Comparison of ENCODE assay signal across 9 cellular contexts in genomic region chr13:21139374-21139773, GRCh38. TPM values are rescaled to one million over a fixed set of nuclear protein-coding genes. Genes with fewer than 3 reads are reported as not detected.
DNase-seq lines count a peak whose midpoint lies in the region; ATAC-seq, FAIRE-seq and TF ChIP-seq lines count a peak whose summit lies in the region.
"Had no signal": no experiment of that assay in that cellular context is flagged by ENCODE, and none has a peak within 500 bp of the region (broad histone marks: within the 10 kb centered on the region; RNA-seq: fewer than 3 reads in every experiment).

No MANE protein-coding gene starts in this region.

- no peak for FAIRE-seq in keratinocyte (lab: Jason Lieb, UNC)
- FAIRE-seq: TTC549 had no signal

- H3K4me1 ChIP-seq in keratinocyte (ENCODE audit: control insufficient read depth, extremely low read depth, insufficient read depth, low read length) (peaks cover 18% of the 10 kb centered on the region), subcutaneous abdominal adipose tissue (ENCODE audit: control insufficient read depth in 5 of 5, insufficient read depth in 5 of 5, low read length in 5 of 5) (peaks cover 6 to 32% (median 29%) of the 10 kb centered on the region in 5 donors)

- no peaks in the 10 kb centered on the region for H3K9me3 ChIP-seq in keratinocyte (ENCODE audit: control insufficient read depth, low read depth, low read length)
- no peaks in the 10 kb centered on the region for H3K9me3 ChIP-seq in subcutaneous abdominal adipose tissue (ENCODE audit: control insufficient read depth in 5 of 5, low read length in 5 of 5)

- no peak for ATAC-seq in activated CD4-positive, alpha-beta T cell treated with anti-CD3 and anti-CD28 coated beads for 36 hours
- ATAC-seq in activated CD8-positive, alpha-beta T cell treated with anti-CD3 and anti-CD28 coated beads, Interleukin-2, amount 10 ng/mL, durations not matched to agents 7 days and 5 days = no peak
- ATAC-seq in HG02981 (IDR thresholded peaks at IDR 0.05; ENCODE audit: unreplicated experiment) = no peak

- H3K36me3 Mint-ChIP-seq in activated CD4-positive, alpha-beta T cell treated with anti-CD3 and anti-CD28 coated beads for 36 hours (ENCODE audit: low read depth) = peaks cover 32% of the 10 kb centered on the region
- H3K36me3 Mint-ChIP-seq in activated CD8-positive, alpha-beta T cell treated with anti-CD3 and anti-CD28 coated beads, Interleukin-2, amount 10 ng/mL, durations not matched to agents 7 days and 5 days (ENCODE audit: low read depth) = peaks cover 29% of the 10 kb centered on the region

- dilution Hi-C loops in keratinocyte (cut with MboI; ENCODE audit: extremely low pct_ligation_motif_present, low sequenced_read_pairs) = no loop called here

- peak overlapping the region; percentile 96 for H3K27ac ChIP-seq in keratinocyte (ENCODE audit: control insufficient read depth, insufficient read depth, low read length)
- H3K27ac ChIP-seq in subcutaneous abdominal adipose tissue (ENCODE audit: low read depth, low read length) = no peak overlapping the region

- peaks cover 38% of the 10 kb centered on the region for H3K79me2 ChIP-seq in keratinocyte (ENCODE audit: control insufficient read depth, insufficient read depth, low read length)

- TF ChIP-seq CTCF in keratinocyte (optimal IDR thresholded peaks at IDR 0.05 in 1 of 3, IDR thresholded peaks at IDR 0.05 in 1 of 3, conservative IDR thresholded peaks at IDR 0.05 in 1 of 3; ENCODE audit: extremely low read depth in 1 of 3, insufficient read depth in 2 of 3, low read length in 3 of 3) = no peak

- no peaks in the 10 kb centered on the region for H3K9me1 ChIP-seq in keratinocyte (ENCODE audit: control insufficient read depth, extremely low read depth, insufficient read depth, low read length)

- H3K27ac Mint-ChIP-seq in activated CD4-positive, alpha-beta T cell treated with anti-CD3 and anti-CD28 coated beads for 36 hours = peak overlapping the region; percentile 98
- peak overlapping the region; percentile 98 for H3K27ac Mint-ChIP-seq in activated CD8-positive, alpha-beta T cell treated with anti-CD3 and anti-CD28 coated beads, Interleukin-2, amount 10 ng/mL, durations not matched to agents 7 days and 5 days

- H3K27me3 ChIP-seq in keratinocyte (ENCODE audit: control insufficient read depth, extremely low read depth, insufficient read depth, low read length) (no peaks in the 10 kb centered on the region), subcutaneous abdominal adipose tissue (ENCODE audit: control insufficient read depth in 5 of 5, insufficient read depth in 4 of 5, low read length in 5 of 5) (no peaks in the 10 kb centered on the region)

- peak overlapping the region; percentile 98 for H2AFZ ChIP-seq in keratinocyte (ENCODE audit: control insufficient read depth, low read length)

- peaks cover 2% of the 10 kb centered on the region for H3K27me3 Mint-ChIP-seq in activated CD4-positive, alpha-beta T cell treated with anti-CD3 and anti-CD28 coated beads for 36 hours
- peaks cover 3% of the 10 kb centered on the region for H3K27me3 Mint-ChIP-seq in activated CD8-positive, alpha-beta T cell treated with anti-CD3 and anti-CD28 coated beads, Interleukin-2, amount 10 ng/mL, durations not matched to agents 7 days and 5 days (ENCODE audit: low read depth)

- H3K4me2 ChIP-seq in keratinocyte (ENCODE audit: control insufficient read depth, extremely low read depth, insufficient read depth, low read depth, low read length) = peak overlapping the region; percentile 96

- no peak for DNase-seq in activated CD4-positive, alpha-beta T cell treated with anti-CD3 and anti-CD28 coated beads for 36 hours
- no peak for DNase-seq in activated CD4-positive, alpha-beta T cell treated with anti-CD3 and anti-CD28 coated beads, Interleukin-2, amount 50 U/mL, for 4 hours
- DNase-seq in activated CD8-positive, alpha-beta T cell treated with anti-CD3 and anti-CD28 coated beads, Interleukin-2, amount 10 ng/mL, durations not matched to agents 7 days and 5 days = no peak
- no peak for DNase-seq in keratinocyte (ENCODE audit: low read depth, low spot score)
- DNase-seq in HuH-7 (ENCODE audit: low spot score) = no peak
- no peak for DNase-seq in GM19238 (ENCODE audit: insufficient read length, low spot score)

- no peaks in the 10 kb centered on the region for H4K20me1 ChIP-seq in keratinocyte (ENCODE audit: control insufficient read depth, extremely low read depth, insufficient read depth, low read length)

- H3K9me3 Mint-ChIP-seq in activated CD4-positive, alpha-beta T cell treated with anti-CD3 and anti-CD28 coated beads for 36 hours (ENCODE audit: low read depth) = no peaks in the 10 kb centered on the region
- H3K9me3 Mint-ChIP-seq in activated CD8-positive, alpha-beta T cell treated with anti-CD3 and anti-CD28 coated beads, Interleukin-2, amount 10 ng/mL, durations not matched to agents 7 days and 5 days (ENCODE audit: insufficient read depth) = no peaks in the 10 kb centered on the region

- H3K36me3 ChIP-seq in keratinocyte (ENCODE audit: control insufficient read depth in 2 of 2, extremely low read depth in 1 of 2, insufficient read depth in 2 of 2, low read length in 2 of 2) (peaks cover 2 to 5% of the 10 kb centered on the region in 2 experiments), subcutaneous abdominal adipose tissue (ENCODE audit: control insufficient read depth in 5 of 5, insufficient read depth in 5 of 5, low read length in 5 of 5) (peaks cover 3 to 14% (median 7%) of the 10 kb centered on the region in 5 donors)

- H3K4me3 ChIP-seq in keratinocyte (ENCODE audit: control insufficient read depth in 2 of 3, extremely low read depth in 1 of 3, insufficient read depth in 2 of 3, low read depth in 1 of 3, low read length in 3 of 3) = peak overlapping the region; percentile 92 to 99 (median 97)
- peak overlapping the region; percentile 87 to 98 (median 98) for H3K4me3 ChIP-seq in subcutaneous abdominal adipose tissue (ENCODE audit: low read depth in 1 of 5, low read length in 5 of 5)

- H3K4me3 Mint-ChIP-seq in activated CD4-positive, alpha-beta T cell treated with anti-CD3 and anti-CD28 coated beads for 36 hours = peak overlapping the region; percentile 93
- peak overlapping the region; percentile 98 for H3K4me3 Mint-ChIP-seq in activated CD8-positive, alpha-beta T cell treated with anti-CD3 and anti-CD28 coated beads, Interleukin-2, amount 10 ng/mL, durations not matched to agents 7 days and 5 days

- intact Hi-C loops in activated CD4-positive, alpha-beta T cell treated with anti-CD3 and anti-CD28 coated beads for 36 hours (cut with DNase I, micrococcal nuclease) = no loop called here

- peak overlapping the region; percentile 88 for H3K9ac ChIP-seq in keratinocyte (ENCODE audit: control insufficient read depth, extremely low read depth, insufficient read depth, low read length)
- peak overlapping the region in 3 of 5 donors; percentile 78 to 94 (median 87) for H3K9ac ChIP-seq in subcutaneous abdominal adipose tissue (ENCODE audit: low read length in 5 of 5)

- peaks cover 29% of the 10 kb centered on the region for H3K4me1 Mint-ChIP-seq in activated CD4-positive, alpha-beta T cell treated with anti-CD3 and anti-CD28 coated beads for 36 hours
- peaks cover 27% of the 10 kb centered on the region for H3K4me1 Mint-ChIP-seq in activated CD8-positive, alpha-beta T cell treated with anti-CD3 and anti-CD28 coated beads, Interleukin-2, amount 10 ng/mL, durations not matched to agents 7 days and 5 days (ENCODE audit: low read depth)

- POLR2A ChIA-PET in activated CD4-positive, alpha-beta T cell treated with anti-CD3 and anti-CD28 coated beads for 36 hours (lab: Charles Lee) = no interaction called here
- POLR2A ChIA-PET in activated CD8-positive, alpha-beta T cell treated with anti-CD3 and anti-CD28 coated beads, Interleukin-2, amount 10 ng/mL, durations not matched to agents 7 days and 5 days (lab: Charles Lee) = interaction anchor here (0.6 kb wide), 2 partner anchors 9 to 297 kb away, joined by 3 to 4 read pairs; no protein-coding TSS in a partner anchor

- CTCF ChIA-PET in activated CD4-positive, alpha-beta T cell treated with anti-CD3 and anti-CD28 coated beads for 36 hours (lab: Charles Lee) = interaction anchor here (0.9 kb wide), 1 partner anchor 41 kb away, joined by 4 read pairs; no protein-coding TSS in a partner anchor
- CTCF ChIA-PET in activated CD8-positive, alpha-beta T cell treated with anti-CD3 and anti-CD28 coated beads, Interleukin-2, amount 10 ng/mL, durations not matched to agents 7 days and 5 days (lab: Charles Lee) = no interaction called here

RNA-seq across cellular contexts. Expression of gene SAP18, which starts 0.5 kb away (rescaled TPM):
- 100 to 1,000 TPM; 253 to 258 TPM for total RNA-seq in activated CD4-positive, alpha-beta T cell treated with anti-CD3 and anti-CD28 coated beads for 36 hours
- 100 to 1,000 TPM; 218 to 225 TPM for total RNA-seq in activated CD8-positive, alpha-beta T cell treated with anti-CD3 and anti-CD28 coated beads, Interleukin-2, amount 10 ng/mL, durations not matched to agents 7 days and 5 days
- polyA plus RNA-seq in keratinocyte = 71.5 to 144 TPM (median 72.2 TPM) in 3 replicates
- polyA plus RNA-seq in keratinocyte (2011; ENCODE audit: low read depth) = 611 TPM
- polyA plus RNA-seq in keratinocyte (2011; cell fraction: cytosol; rRNA removed) = 69.1 and 133 TPM in 2 replicates
- 49.6 and 58.6 TPM in 2 replicates for polyA plus RNA-seq in keratinocyte (2011; cell fraction: nucleus; rRNA removed)
- 101 and 175 TPM in 2 replicates for polyA plus RNA-seq in keratinocyte (2012; ENCODE audit: low replicate concordance)
- polyA minus RNA-seq in keratinocyte = 7.8 to 24.3 TPM (median 9.4 TPM) in 3 replicates
- 6.7 TPM for polyA minus RNA-seq in keratinocyte (2011; cell fraction: cytosol; rRNA and poly(A)+ RNA removed)
- polyA minus RNA-seq in keratinocyte (2011; cell fraction: nucleus; rRNA and poly(A)+ RNA removed) = 3.1 and 6.3 TPM in 2 replicates

RNA-seq across cellular contexts. Expression of gene SKA3, which starts 37.0 kb away (rescaled TPM):
- 10 to 100 TPM; 40.7 to 53.7 TPM for total RNA-seq in activated CD4-positive, alpha-beta T cell treated with anti-CD3 and anti-CD28 coated beads for 36 hours
- 10 to 100 TPM; 51.0 to 52.5 TPM for total RNA-seq in activated CD8-positive, alpha-beta T cell treated with anti-CD3 and anti-CD28 coated beads, Interleukin-2, amount 10 ng/mL, durations not matched to agents 7 days and 5 days
- polyA plus RNA-seq in keratinocyte = 1.4 to 13.4 TPM (median 8.7 TPM) in 3 replicates
- polyA plus RNA-seq in keratinocyte (2011; ENCODE audit: low read depth) = 0.09 TPM
- polyA plus RNA-seq in keratinocyte (2011; cell fraction: cytosol; rRNA removed) = 2.4 and 5.5 TPM in 2 replicates
- 1.5 and 2.2 TPM in 2 replicates for polyA plus RNA-seq in keratinocyte (2011; cell fraction: nucleus; rRNA removed)
- polyA plus RNA-seq in keratinocyte (2012; ENCODE audit: low replicate concordance) = 7.3 TPM in 1 of 2 replicates, not detected in the other
- 1.7 to 8.5 TPM (median 2.5 TPM) in 3 replicates for polyA minus RNA-seq in keratinocyte
- polyA minus RNA-seq in keratinocyte (2011; cell fraction: cytosol; rRNA and poly(A)+ RNA removed) = 3.1 TPM
- 0.62 and 0.74 TPM in 2 replicates for polyA minus RNA-seq in keratinocyte (2011; cell fraction: nucleus; rRNA and poly(A)+ RNA removed)

RNA-seq across cellular contexts. Expression of gene MRPL57, which starts 37.1 kb away (rescaled TPM):
- 10 to 100 TPM; 18.6 to 23.0 TPM for total RNA-seq in activated CD4-positive, alpha-beta T cell treated with anti-CD3 and anti-CD28 coated beads for 36 hours
- 10 to 100 TPM; 22.5 to 24.0 TPM for total RNA-seq in activated CD8-positive, alpha-beta T cell treated with anti-CD3 and anti-CD28 coated beads, Interleukin-2, amount 10 ng/mL, durations not matched to agents 7 days and 5 days
- polyA plus RNA-seq in keratinocyte = 10.4 to 19.9 TPM (median 18.3 TPM) in 3 replicates
- 11.6 TPM for polyA plus RNA-seq in keratinocyte (2011; ENCODE audit: low read depth)
- 11.2 and 11.6 TPM in 2 replicates for polyA plus RNA-seq in keratinocyte (2011; cell fraction: cytosol; rRNA removed)
- polyA plus RNA-seq in keratinocyte (2011; cell fraction: nucleus; rRNA removed) = 4.1 and 4.4 TPM in 2 replicates
- polyA plus RNA-seq in keratinocyte (2012; ENCODE audit: low replicate concordance) = 13.5 and 17.4 TPM in 2 replicates
- 3.4 to 3.9 TPM (median 3.5 TPM) in 3 replicates for polyA minus RNA-seq in keratinocyte
- polyA minus RNA-seq in keratinocyte (2011; cell fraction: cytosol; rRNA and poly(A)+ RNA removed) = 13.2 TPM
- 2.1 and 2.5 TPM in 2 replicates for polyA minus RNA-seq in keratinocyte (2011; cell fraction: nucleus; rRNA and poly(A)+ RNA removed)
